10 cellular contexts compared by ENCODE assay signal in the genomic region with DNA sequence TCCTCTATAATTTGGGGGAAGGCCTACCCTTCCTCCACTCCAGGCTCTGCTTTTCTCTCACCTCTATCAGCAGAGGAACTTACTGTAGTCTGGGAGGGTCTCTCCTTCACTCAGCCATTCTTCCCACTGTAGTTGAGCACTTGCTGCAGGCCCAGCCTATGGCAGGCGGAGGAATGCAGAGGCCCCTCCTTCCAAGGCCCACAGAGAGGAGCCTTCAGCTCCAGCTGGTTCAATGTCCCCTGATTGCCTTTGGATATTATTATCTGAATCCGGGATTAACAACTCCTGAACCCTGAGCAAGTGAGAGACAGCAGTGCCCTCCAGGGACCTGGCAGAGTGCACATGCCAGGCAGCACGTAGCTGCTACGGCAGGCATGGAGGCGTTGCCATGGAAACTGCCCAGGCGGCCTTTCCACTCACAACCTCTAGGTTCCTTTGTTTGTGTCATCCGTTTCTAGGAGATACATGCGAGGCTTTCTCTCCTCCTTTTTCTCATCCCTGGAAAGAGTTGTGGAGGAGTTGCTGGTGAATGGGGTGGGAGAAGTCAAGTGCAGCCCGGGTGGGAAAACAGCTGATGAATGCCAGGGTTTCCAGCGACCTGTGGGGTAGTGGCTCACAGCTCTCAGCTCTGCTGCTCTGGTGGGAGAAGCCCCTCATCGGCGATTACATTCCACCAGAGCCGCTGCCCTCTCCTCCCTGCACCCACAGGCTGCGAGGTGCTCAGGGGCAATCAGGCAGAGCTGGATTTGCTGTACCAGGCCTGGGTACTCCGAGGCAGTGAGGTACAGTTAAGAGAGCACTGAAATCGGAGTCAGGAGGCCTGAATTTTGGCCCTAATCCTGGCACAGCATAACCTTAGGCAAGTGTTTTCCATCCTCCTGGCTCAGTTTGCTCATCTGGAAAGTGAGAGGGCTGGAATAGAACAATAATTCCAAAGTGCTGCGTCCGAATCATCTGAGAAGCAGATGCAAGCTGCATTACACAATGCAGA. TPM values are rescaled to one million over a fixed set of nuclear protein-coding genes. Genes with fewer than 3 reads are reported as not detected.
DNase-seq lines count a peak whose midpoint lies in the region; ATAC-seq and TF ChIP-seq lines count a peak whose summit lies in the region.
"Had no signal": no experiment of that assay in that cellular context is flagged by ENCODE, and none has a peak within 500 bp of the region (broad histone marks: within the 10 kb centered on the region; RNA-seq: fewer than 3 reads in every experiment).

No MANE protein-coding gene starts in this region.

- H3K9me3 Mint-ChIP-seq in stimulated activated effector memory CD8-positive, alpha-beta T cell treated with anti-CD3 and anti-CD28 coated beads, Interleukin-12 subunit alpha, Interleukin-12 subunit beta, amount 100 ng/mL, for 72 hours: no peaks in the 10 kb centered on the region
- H3K9me3 Mint-ChIP-seq: CD8-positive, alpha-beta T cell had no signal

- H3K4me1 ChIP-seq in foreskin keratinocyte (no peaks in the 10 kb centered on the region), aorta (ENCODE audit: control insufficient read depth in 1 of 2, insufficient read depth in 2 of 2, low read length in 2 of 2) (no peaks in the 10 kb centered on the region)
- H3K4me1 ChIP-seq: heart left ventricle had no signal

- no peaks in the 10 kb centered on the region for H3K36me3 Mint-ChIP-seq in stimulated activated effector memory CD8-positive, alpha-beta T cell treated with anti-CD3 and anti-CD28 coated beads, Interleukin-12 subunit alpha, Interleukin-12 subunit beta, amount 100 ng/mL, for 72 hours
- H3K36me3 Mint-ChIP-seq: CD8-positive, alpha-beta T cell had no signal

- DNase-seq in stimulated activated CD4-positive, alpha-beta T cell treated with anti-CD3 and anti-CD28 coated beads, Interleukin-15, amount 100 ng/mL, for 24 hours: peak; percentile 9
- DNase-seq in stimulated activated CD4-positive, alpha-beta T cell treated with anti-CD3 and anti-CD28 coated beads, Interleukin-1b, Interleukin-23, amount 100 ng/mL, for 48 hours: no peak
- DNase-seq in NCI-H524 (lab: John Stamatoyannopoulos, UW) (peak; percentile 94 to 99), foreskin keratinocyte (no peak), aorta (peak in 1 of 2 donors; percentile 64)
- DNase-seq in stimulated activated CD4-positive, alpha-beta T cell treated with anti-CD3 and anti-CD28 coated beads, Interleukin-2, amount 100 ng/mL, for 48 hours: no peak
- DNase-seq in stimulated activated effector memory CD8-positive, alpha-beta T cell treated with anti-CD3 and anti-CD28 coated beads, Interleukin-12 subunit alpha, Interleukin-12 subunit beta, amount 100 ng/mL, for 72 hours (ENCODE audit: low spot score in 2 of 2): no peak
- DNase-seq: CD8-positive, alpha-beta T cell; heart left ventricle had no signal

- TF ChIP-seq CTCF in foreskin keratinocyte (conservative IDR thresholded peaks at IDR 0.05): no peak

- H3K4me3 Mint-ChIP-seq in stimulated activated effector memory CD8-positive, alpha-beta T cell treated with anti-CD3 and anti-CD28 coated beads, Interleukin-12 subunit alpha, Interleukin-12 subunit beta, amount 100 ng/mL, for 72 hours: no peak overlapping the region
- H3K4me3 Mint-ChIP-seq: CD8-positive, alpha-beta T cell had no signal

- peaks cover 5% of the 10 kb centered on the region for H3K4me1 Mint-ChIP-seq in stimulated activated effector memory CD8-positive, alpha-beta T cell treated with anti-CD3 and anti-CD28 coated beads, Interleukin-12 subunit alpha, Interleukin-12 subunit beta, amount 100 ng/mL, for 72 hours

- H3K27ac ChIP-seq in foreskin keratinocyte (no peak overlapping the region), aorta (ENCODE audit: low read depth in 1 of 2, low read length in 2 of 2) (no peak overlapping the region)
- H3K27ac ChIP-seq: heart left ventricle had no signal

- intact Hi-C loops in aorta (cut with DNase I): no loop called here

- no peak overlapping the region for H3K4me3 ChIP-seq in aorta (ENCODE audit: low read length in 2 of 2)
- H3K4me3 ChIP-seq: heart left ventricle had no signal

- ATAC-seq in foreskin keratinocyte: peak; percentile 63
- peak; percentile 7 for ATAC-seq in aorta (ENCODE audit: low FRiP score)
- no peak for ATAC-seq in HG03159 (IDR thresholded peaks at IDR 0.05; ENCODE audit: unreplicated experiment)
- no peak for ATAC-seq in stimulated activated effector memory CD8-positive, alpha-beta T cell treated with anti-CD3 and anti-CD28 coated beads, Interleukin-12 subunit alpha, Interleukin-12 subunit beta, amount 100 ng/mL, for 72 hours
- ATAC-seq: CD8-positive, alpha-beta T cell had no signal

- H3K9me3 ChIP-seq in aorta (ENCODE audit: control insufficient read depth, low read length): no peaks in the 10 kb centered on the region

- 50 to 55% methylated on average over 18 of the region's 18 CpGs for WGBS in aorta, 2 donors

- no peaks in the 10 kb centered on the region for H3K27me3 ChIP-seq in foreskin keratinocyte
- no peaks in the 10 kb centered on the region for H3K27me3 ChIP-seq in aorta (ENCODE audit: control insufficient read depth in 1 of 2, insufficient read depth in 2 of 2, low read length in 1 of 2)
- H3K27me3 ChIP-seq: heart left ventricle had no signal

- H3K36me3 ChIP-seq in aorta (ENCODE audit: control insufficient read depth in 1 of 2, insufficient read depth in 2 of 2, low read length in 1 of 2): no peaks in the 10 kb centered on the region
- H3K36me3 ChIP-seq: heart left ventricle had no signal

- H3K27ac Mint-ChIP-seq in stimulated activated effector memory CD8-positive, alpha-beta T cell treated with anti-CD3 and anti-CD28 coated beads, Interleukin-12 subunit alpha, Interleukin-12 subunit beta, amount 100 ng/mL, for 72 hours: no peak overlapping the region
- H3K27ac Mint-ChIP-seq: CD8-positive, alpha-beta T cell had no signal

RNA-seq across cellular contexts. Expression of a gene that starts 55.3 kb away (rescaled TPM):
- total RNA-seq in foreskin keratinocyte: 16.1 and 24.9 TPM in 2 replicates
- polyA plus RNA-seq in foreskin keratinocyte: 4.5 and 7.7 TPM in 2 replicates
- 10 to 100 TPM; 23.5 to 26.4 TPM for total RNA-seq in aorta
- 1 to 10 TPM; 1.1 to 4.3 TPM for polyA plus RNA-seq in aorta

Comparison
In these comparisons a context has a peak if more than half of its experiments do, and no peak if none do; other contexts are left out.
1. DNase-seq: peak in stimulated activated CD4-positive, alpha-beta T cell treated with anti-CD3 and anti-CD28 coated beads, Interleukin-15, amount 100 ng/mL, for 24 hours (single experiment) and NCI-H524 (2 of 2); none in stimulated activated CD4-positive, alpha-beta T cell treated with anti-CD3 and anti-CD28 coated beads, Interleukin-1b, Interleukin-23, amount 100 ng/mL, for 48 hours (single experiment), foreskin keratinocyte (0 of 2), stimulated activated CD4-positive, alpha-beta T cell treated with anti-CD3 and anti-CD28 coated beads, Interleukin-2, amount 100 ng/mL, for 48 hours (0 of 2) and stimulated activated effector memory CD8-positive, alpha-beta T cell treated with anti-CD3 and anti-CD28 coated beads, Interleukin-12 subunit alpha, Interleukin-12 subunit beta, amount 100 ng/mL, for 72 hours (0 of 2).
2. ATAC-seq: peak in foreskin keratinocyte (single experiment) and aorta (single experiment); none in HG03159 (single experiment) and stimulated activated effector memory CD8-positive, alpha-beta T cell treated with anti-CD3 and anti-CD28 coated beads, Interleukin-12 subunit alpha, Interleukin-12 subunit beta, amount 100 ng/mL, for 72 hours (single experiment).